28 cellular contexts compared by ENCODE assay signal in the genomic region with DNA sequence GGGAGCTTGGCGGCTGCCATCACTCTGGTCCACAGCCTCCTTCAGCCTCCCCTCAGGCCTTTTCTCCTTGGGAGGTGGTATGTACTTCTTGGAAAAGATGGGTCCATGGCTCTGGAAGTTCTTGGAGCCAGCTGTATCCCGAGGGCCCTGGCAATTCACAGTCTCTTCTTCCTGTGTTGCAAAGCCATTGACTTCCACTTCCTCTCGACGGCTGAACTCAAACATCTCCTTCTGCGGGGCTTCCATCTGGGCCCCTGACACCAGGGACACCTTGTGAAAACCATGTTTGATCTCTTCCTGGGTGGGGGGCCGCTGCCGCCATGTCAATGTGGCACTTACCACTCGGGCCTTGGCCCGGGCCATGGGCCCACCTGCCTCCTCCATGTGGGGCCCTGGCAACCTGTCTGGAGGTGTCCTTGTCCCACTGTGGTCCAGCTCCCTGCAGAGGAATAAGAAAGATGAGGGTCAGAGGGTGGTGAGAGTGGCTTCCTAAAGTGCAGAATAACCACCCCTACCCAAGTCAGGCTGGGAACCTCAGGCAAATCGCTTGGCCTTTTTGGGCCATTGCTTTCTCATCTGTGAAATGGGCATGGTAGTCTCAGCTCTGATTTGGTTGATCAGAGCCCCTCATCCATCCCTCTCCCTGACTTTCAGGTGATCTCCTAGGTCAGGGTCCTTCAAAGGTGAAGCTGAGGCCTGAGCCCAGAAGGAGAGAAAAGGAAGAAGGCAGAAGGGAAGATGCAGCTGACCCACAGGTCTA. TPM values are rescaled to one million over a fixed set of nuclear protein-coding genes. Genes with fewer than 3 reads are reported as not detected.
"Had no signal": no experiment of that assay in that cellular context is flagged by ENCODE, and none has a peak within 500 bp of the region (broad histone marks: within the 10 kb centered on the region; RNA-seq: fewer than 3 reads in every experiment).

No MANE protein-coding gene starts in this region.

- H3K27me3 ChIP-seq: brain microvascular endothelial cell had no signal

- H3K36me3 ChIP-seq: brain microvascular endothelial cell, WERI-Rb-1 had no signal

- DNase-seq: activated CD4-positive, alpha-beta memory T cell treated with anti-CD3 and anti-CD28 coated beads, Interleukin-2, amount 10 ng/mL, durations not matched to agents 7 days and 5 days; activated CD4-positive, alpha-beta T cell treated with anti-CD3 and anti-CD28 coated beads for 36 hours; activated CD4-positive, alpha-beta T cell treated with anti-CD3 and anti-CD28 coated beads, Interleukin-2, amount 50 U/mL, for 1 hour; activated gamma-delta T cell; activated naive CD4-positive, alpha-beta T cell treated with anti-CD3 and anti-CD28 coated beads for 36 hours; activated T-cell treated with anti-CD3 and anti-CD28 coated beads for 4 hours; activated T-cell treated with anti-CD3 and anti-CD28 coated beads, Interleukin-2, amount 50 U/mL, for 48 hours; amygdala; brain microvascular endothelial cell; cerebellar nuclear complex; KG1; NCI-H1105; NCI-H1436; NCI-H1694 treated with DMSO at 0.1 percent for 48 hours; NCI-H2029 treated with DMSO at 0.1 percent for 48 hours; NCI-H345; NCI-H510A; NCI-H526 treated with DMSO at 0.1 percent for 48 hours; NCI-H82; SIG-M5; T-helper 1 cell; WERI-Rb-1 had no signal

- H3K4me3 Mint-ChIP-seq: activated CD4-positive, alpha-beta memory T cell treated with anti-CD3 and anti-CD28 coated beads, Interleukin-2, amount 10 ng/mL, durations not matched to agents 7 days and 5 days; activated CD4-positive, alpha-beta T cell treated with anti-CD3 and anti-CD28 coated beads for 36 hours; activated naive CD4-positive, alpha-beta T cell treated with anti-CD3 and anti-CD28 coated beads for 36 hours; activated naive CD8-positive, alpha-beta T cell; activated T-helper 17 cell treated with anti-CD3 and anti-CD28 coated beads, Interleukin-2, amount 50 U/mL, for 72 hours had no signal

- ATAC-seq: activated CD4-positive, alpha-beta T cell treated with anti-CD3 and anti-CD28 coated beads for 36 hours; activated T-helper 17 cell treated with anti-CD3 and anti-CD28 coated beads, Interleukin-2, amount 50 U/mL, for 72 hours had no signal

- H3K36me3 Mint-ChIP-seq: activated naive CD8-positive, alpha-beta T cell had no signal

- H3K9me3 Mint-ChIP-seq: activated CD4-positive, alpha-beta memory T cell treated with anti-CD3 and anti-CD28 coated beads, Interleukin-2, amount 10 ng/mL, durations not matched to agents 7 days and 5 days; activated naive CD4-positive, alpha-beta T cell treated with anti-CD3 and anti-CD28 coated beads for 36 hours; activated T-helper 17 cell treated with anti-CD3 and anti-CD28 coated beads, Interleukin-2, amount 50 U/mL, for 72 hours had no signal

- H3K4me1 Mint-ChIP-seq: activated CD4-positive, alpha-beta memory T cell treated with anti-CD3 and anti-CD28 coated beads, Interleukin-2, amount 10 ng/mL, durations not matched to agents 7 days and 5 days; activated CD4-positive, alpha-beta T cell treated with anti-CD3 and anti-CD28 coated beads for 36 hours; activated T-helper 17 cell treated with anti-CD3 and anti-CD28 coated beads, Interleukin-2, amount 50 U/mL, for 72 hours had no signal

- H3K27ac ChIP-seq: brain microvascular endothelial cell, WERI-Rb-1 had no signal

- H3K27ac Mint-ChIP-seq: activated CD4-positive, alpha-beta memory T cell treated with anti-CD3 and anti-CD28 coated beads, Interleukin-2, amount 10 ng/mL, durations not matched to agents 7 days and 5 days; activated CD4-positive, alpha-beta T cell treated with anti-CD3 and anti-CD28 coated beads for 36 hours; activated naive CD4-positive, alpha-beta T cell treated with anti-CD3 and anti-CD28 coated beads for 36 hours; activated naive CD8-positive, alpha-beta T cell; activated T-helper 17 cell treated with anti-CD3 and anti-CD28 coated beads, Interleukin-2, amount 50 U/mL, for 72 hours had no signal

- H3K27me3 Mint-ChIP-seq: activated CD4-positive, alpha-beta T cell treated with anti-CD3 and anti-CD28 coated beads for 36 hours; activated naive CD8-positive, alpha-beta T cell; activated T-helper 17 cell treated with anti-CD3 and anti-CD28 coated beads, Interleukin-2, amount 50 U/mL, for 72 hours had no signal

RNA-seq across cellular contexts. Expression of a gene that starts 7.5 kb away (rescaled TPM):
- total RNA-seq: cardiac septum, LHCN-M2, RPMI7951 had no signal

RNA-seq across cellular contexts. Expression of a gene that starts 26.1 kb away (rescaled TPM):
- total RNA-seq: activated CD4-positive, alpha-beta T cell treated with anti-CD3 and anti-CD28 coated beads for 36 hours; activated naive CD4-positive, alpha-beta T cell treated with anti-CD3 and anti-CD28 coated beads for 36 hours; activated T-helper 17 cell treated with anti-CD3 and anti-CD28 coated beads, Interleukin-2, amount 50 U/mL, for 72 hours; cardiac septum; LHCN-M2; M059J; RPMI7951 had no signal

RNA-seq across cellular contexts. Expression of a gene that starts 28.7 kb away (rescaled TPM):
- total RNA-seq: LHCN-M2, M059J, RPMI7951 had no signal
